ENCODE assay signal across 13 cellular contexts in the genomic region with DNA sequence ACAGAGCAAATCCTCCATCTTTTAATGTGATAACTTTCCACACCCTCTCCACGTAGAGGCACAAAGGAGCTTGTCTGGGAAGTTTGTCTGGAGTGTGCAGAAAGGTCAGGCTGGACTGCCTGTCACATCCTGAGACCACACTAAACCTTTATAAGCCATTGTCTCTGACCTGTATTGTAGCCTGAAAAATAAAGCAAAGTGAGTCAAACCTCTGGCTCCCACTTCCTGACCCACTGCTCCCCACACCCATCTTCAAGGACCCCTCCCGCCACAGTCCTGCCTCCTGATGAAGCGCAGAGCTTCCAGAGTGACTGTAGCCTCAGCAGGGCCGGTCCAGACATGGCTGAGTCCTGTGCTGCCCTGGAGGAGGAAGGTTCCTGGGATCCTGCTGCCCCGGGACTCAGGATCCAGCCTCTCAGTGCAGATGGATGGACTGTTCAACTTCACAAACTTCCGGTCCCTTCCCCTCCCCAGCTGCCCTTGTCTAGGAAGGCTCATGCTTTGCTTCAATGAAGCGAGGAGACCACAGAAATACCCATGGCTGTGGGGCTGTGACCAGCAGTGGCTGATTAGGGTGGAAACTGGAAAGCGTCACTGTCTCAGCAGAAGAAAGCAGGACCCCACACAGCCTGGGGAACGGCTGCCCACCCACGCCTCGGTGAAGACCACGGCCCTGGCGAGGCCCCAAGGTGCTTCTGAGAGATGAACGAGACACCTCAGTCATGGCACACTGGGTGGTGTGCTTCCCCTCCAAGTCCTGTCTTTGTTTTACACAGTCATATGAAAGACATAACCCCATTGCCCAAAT. TPM values are rescaled to one million over a fixed set of nuclear protein-coding genes. Genes with fewer than 3 reads are reported as not detected.
DNase-seq lines count a peak whose midpoint lies in the region; ATAC-seq and TF ChIP-seq lines count a peak whose summit lies in the region.
"Had no signal": no experiment of that assay in that cellular context is flagged by ENCODE, and none has a peak within 500 bp of the region (broad histone marks: within the 10 kb centered on the region; RNA-seq: fewer than 3 reads in every experiment).

No MANE protein-coding gene starts in this region.

- H3K79me2 ChIP-seq in osteoblast (ENCODE audit: insufficient read depth, low read length), result peaks cover 4% of the 10 kb centered on the region

- POLR2A ChIA-PET in CD4-positive, alpha-beta memory T cell (lab: Charles Lee; ENCODE audit: partially characterized antibody), result no interaction called here

- H3K27ac Mint-ChIP-seq in CD4-positive, alpha-beta memory T cell, result peak overlapping the region in 2 of 7 donors; percentile 12 to 29

- H3K27me3 Mint-ChIP-seq in CD4-positive, alpha-beta memory T cell, result no peaks in the 10 kb centered on the region

- H3K4me3 ChIP-seq in osteoblast (ENCODE audit: insufficient read depth, low read length) (no peak overlapping the region), body of pancreas (no peak overlapping the region)
- H3K4me3 ChIP-seq in CD4-positive, alpha-beta memory T cell (ENCODE audit: low read length in 2 of 2), result no peak overlapping the region
- H3K4me3 ChIP-seq: left lung, skin epidermis, thoracic aorta had no signal

- 90 to 93% methylated on average over 14 of the region's 14 CpGs for WGBS in body of pancreas, 2 donors

- no peaks in the 10 kb centered on the region for H3K9me3 ChIP-seq in osteoblast (ENCODE audit: low read depth, low read length)
- H3K9me3 ChIP-seq in CD4-positive, alpha-beta memory T cell (ENCODE audit: control insufficient read depth in 1 of 2, low read length in 2 of 2), result no peaks in the 10 kb centered on the region
- no peaks in the 10 kb centered on the region for H3K9me3 ChIP-seq in body of pancreas
- H3K9me3 ChIP-seq: left lung, thoracic aorta had no signal

- H3K27me3 ChIP-seq in osteoblast (ENCODE audit: insufficient read depth, low read length) (no peaks in the 10 kb centered on the region), body of pancreas (no peaks in the 10 kb centered on the region)
- no peaks in the 10 kb centered on the region for H3K27me3 ChIP-seq in CD4-positive, alpha-beta memory T cell (ENCODE audit: insufficient read depth, low read length)
- H3K27me3 ChIP-seq: left lung had no signal

- DNase-seq in kidney glomerular epithelial cell (lab: John Stamatoyannopoulos, UW), result peak; percentile 56
- DNase-seq in osteoblast (ENCODE audit: insufficient read length, low spot score, missing footprints), result no peak
- DNase-seq in NCI-H345 treated with DMSO at 0.1 percent for 48 hours (lab: John Stamatoyannopoulos, UW; ENCODE audit: unreplicated experiment), result no peak
- no peak for DNase-seq in CD4-positive, alpha-beta memory T cell
- DNase-seq in body of pancreas, result no peak
- DNase-seq: activated T-cell treated with anti-CD3 and anti-CD28 coated beads for 4 hours; effector CD8-positive, alpha-beta T cell; left lung had no signal

- peaks cover 38% of the 10 kb centered on the region for H3K4me1 ChIP-seq in osteoblast (ENCODE audit: insufficient read depth, low read length)
- no peaks in the 10 kb centered on the region for H3K4me1 ChIP-seq in CD4-positive, alpha-beta memory T cell (ENCODE audit: insufficient read depth, low read length)
- peaks cover 6% of the 10 kb centered on the region for H3K4me1 ChIP-seq in body of pancreas

- peaks cover 58 to 70% of the 10 kb centered on the region in 2 donors for H3K36me3 Mint-ChIP-seq in CD4-positive, alpha-beta memory T cell

- H3K36me3 ChIP-seq in osteoblast (ENCODE audit: insufficient read depth, low read length) (peaks cover 43% of the 10 kb centered on the region), body of pancreas (replicated peaks in 1 of 2; ENCODE audit: insufficient read depth in 1 of 2, low read depth in 2 of 2) (peaks cover 8 to 22% of the 10 kb centered on the region in 2 donors)
- peaks cover 50% of the 10 kb centered on the region for H3K36me3 ChIP-seq in CD4-positive, alpha-beta memory T cell (ENCODE audit: insufficient read depth, low read length)

- no peak overlapping the region for H2AFZ ChIP-seq in osteoblast (ENCODE audit: low read length)

- ATAC-seq in GM18867 (IDR thresholded peaks at IDR 0.05; ENCODE audit: unreplicated experiment) (peak; percentile 62), GM21529 (IDR thresholded peaks at IDR 0.05; ENCODE audit: unreplicated experiment) (peak; percentile 88), HG03439 (IDR thresholded peaks at IDR 0.05; ENCODE audit: unreplicated experiment) (peak; percentile 72), body of pancreas (no peak)
- ATAC-seq: left lung had no signal

- H3K9me3 Mint-ChIP-seq in CD4-positive, alpha-beta memory T cell, result peaks cover 0 to 1% (median 0%) of the 10 kb centered on the region in 8 donors

- no peak overlapping the region for H3K4me3 Mint-ChIP-seq in CD4-positive, alpha-beta memory T cell

- no peak overlapping the region for H3K4me2 ChIP-seq in osteoblast (ENCODE audit: insufficient read depth, low read length)

- no peaks in the 10 kb centered on the region for H4K20me1 ChIP-seq in osteoblast (ENCODE audit: insufficient read depth, low read length)

- CTCF ChIA-PET in CD4-positive, alpha-beta memory T cell (lab: Charles Lee; ENCODE audit: partially characterized antibody), result no interaction called here

- no peak for TF ChIP-seq POLR2A in body of pancreas (IDR thresholded peaks at IDR 0.05)

- no peak overlapping the region for H3K27ac ChIP-seq in osteoblast (ENCODE audit: low read depth, low read length)
- H3K27ac ChIP-seq in CD4-positive, alpha-beta memory T cell (ENCODE audit: low read depth, low read length), result no peak overlapping the region
- H3K27ac ChIP-seq in body of pancreas, result no peak overlapping the region
- H3K27ac ChIP-seq: left lung, thoracic aorta had no signal

- TF ChIP-seq CTCF in osteoblast (IDR thresholded peaks at IDR 0.05; ENCODE audit: extremely low read depth, low read depth, low read length), result no peak
- no peak for TF ChIP-seq CTCF in body of pancreas (IDR thresholded peaks at IDR 0.05)

- intact Hi-C loops in CD4-positive, alpha-beta memory T cell (cut with micrococcal nuclease), result no loop called here
- intact Hi-C loops in body of pancreas (cut with DNase I), result no loop called here

- peaks cover 0 to 4% (median under 1%) of the 10 kb centered on the region in 4 donors for H3K4me1 Mint-ChIP-seq in CD4-positive, alpha-beta memory T cell

RNA-seq across cellular contexts. Expression of gene CLEC18B, which starts 30.9 kb away (rescaled TPM):
- total RNA-seq in osteoblast (0.72 and 0.88 TPM in 2 replicates), body of pancreas (under 1 TPM in 1 of 2 donors, not detected in 1; 0.26 TPM)
- 1 to 10 TPM; 1.3 to 3.1 TPM for total RNA-seq in CD4-positive, alpha-beta memory T cell
- not detected for polyA plus RNA-seq in CD4-positive, alpha-beta memory T cell
